ENCODE assay signal across 8 cellular contexts in the genomic region with DNA sequence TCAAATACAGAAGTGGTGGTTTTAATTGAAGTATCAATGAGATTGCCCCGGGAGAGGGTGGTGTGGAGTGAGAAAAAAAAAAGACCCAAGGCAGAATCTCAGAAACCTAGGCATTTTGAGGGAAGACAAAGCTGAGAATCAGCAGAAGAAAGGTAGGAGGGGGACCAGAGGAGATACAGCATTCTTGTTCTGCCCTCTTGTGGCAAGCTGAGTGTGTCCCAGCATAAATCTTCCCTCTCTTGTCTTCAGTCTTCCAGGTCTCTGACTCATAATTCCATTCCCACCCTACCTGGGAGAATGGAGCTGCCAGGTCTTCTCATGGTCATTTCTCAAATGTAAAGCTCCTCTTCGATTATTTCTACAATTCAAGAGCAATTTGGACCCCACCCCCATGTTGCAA. TPM values are rescaled to one million over a fixed set of nuclear protein-coding genes. Genes with fewer than 3 reads are reported as not detected.
DNase-seq lines count a peak whose midpoint lies in the region; ATAC-seq and TF ChIP-seq lines count a peak whose summit lies in the region.

No MANE protein-coding gene starts in this region.

- POLR2A ChIA-PET in HEK293 (lab: Yijun Ruan, JAX) = no interaction called here

- TF ChIP-seq POLR2A in vagina (IDR thresholded peaks at IDR 0.05) = no peak

- no peak for TF ChIP-seq CTCF in HEK293 (tag by site-specific recombination; IDR thresholded peaks at IDR 0.05)
- peak in 2 of 3 experiments; percentile 24 to 30 for TF ChIP-seq CTCF in vagina (IDR thresholded peaks at IDR 0.05)

- no peaks in the 10 kb centered on the region for H3K4me1 ChIP-seq in HEK293 (ENCODE audit: control insufficient read depth, insufficient read depth, low read length)
- no peaks in the 10 kb centered on the region for H3K4me1 ChIP-seq in vagina

- H3K27ac ChIP-seq in HEK293 (ENCODE audit: extremely low read depth, low read depth, low read length) (no peak overlapping the region), vagina (no peak overlapping the region)

- H3K36me3 ChIP-seq in HEK293 (ENCODE audit: control insufficient read depth in 2 of 2, insufficient read depth in 1 of 2, low read length in 2 of 2) (no peaks in the 10 kb centered on the region), vagina (no peaks in the 10 kb centered on the region)

- no peaks in the 10 kb centered on the region for H3K27me3 ChIP-seq in vagina

- H3K4me3 ChIP-seq in HEK293 (ENCODE audit: low read depth, low read length) (no peak overlapping the region), vagina (no peak overlapping the region)

- DNase-seq in Ammon's horn (ENCODE audit: low spot score) (peak; percentile 60), SK-N-DZ (ENCODE audit: low spot score) (peak; percentile 30), left cardiac atrium (no peak), vagina (ENCODE audit: extremely low spot score in 2 of 2) (no peak), NCI-H2196 (lab: John Stamatoyannopoulos, UW; ENCODE audit: unreplicated experiment) (no peak)

- intact Hi-C loops in left cardiac atrium (cut with DNase I) = no loop called here
- intact Hi-C loops in vagina (cut with DNase I) = no loop called here

- CTCF ChIA-PET in HEK293 (lab: Yijun Ruan, JAX) = interaction anchor here (0.5 to 2.7 kb wide), 26 partner anchors 12 to 552 kb away, joined by 3 to 35 read pairs (median 4); no protein-coding TSS in a partner anchor

- ATAC-seq in left cardiac atrium (peak; percentile 47 to 61), HG02623 (IDR thresholded peaks at IDR 0.05; ENCODE audit: unreplicated experiment) (no peak), GM19351 (IDR thresholded peaks at IDR 0.05; ENCODE audit: unreplicated experiment) (no peak)

- H3K9me3 ChIP-seq in HEK293 (ENCODE audit: control insufficient read depth, insufficient read depth, low read depth, low read length) = peaks cover 3% of the 10 kb centered on the region
- H3K9me3 ChIP-seq in vagina = no peaks in the 10 kb centered on the region

TF ChIP-seq in HEK293, 187 proteins besides CTCF, POLR2A, EP300 and RAD21:
- TF ChIP-seq ZBTB11 (tag by site-specific recombination; conservative IDR thresholded peaks at IDR 0.05; ENCODE audit: low read depth) = peak; percentile 74
- TF ChIP-seq HOXD13 (CRISPR knock-in tag; IDR thresholded peaks at IDR 0.05; ENCODE audit: borderline replicate concordance) = no peak
- no peak for TF ChIP-seq SALL2 (tag by site-specific recombination; IDR thresholded peaks at IDR 0.05; ENCODE audit: borderline replicate concordance)
- TF ChIP-seq ZNF654 (tag by site-specific recombination; IDR thresholded peaks at IDR 0.05; ENCODE audit: low read depth) = peak; percentile 45

RNA-seq across cellular contexts. Expression of gene MAGED1, which starts 32.7 kb away (rescaled TPM):
- polyA plus RNA-seq in SK-N-DZ (2014; cell fraction: cytosol; rRNA removed) = 87.8 and 92.7 TPM in 2 replicates
- 68.7 and 80.8 TPM in 2 replicates for polyA plus RNA-seq in SK-N-DZ (2014; cell fraction: nucleus; rRNA removed)
- total RNA-seq in left cardiac atrium = 100 to 1,000 TPM in 1 of 2 donors, 10 to 100 TPM in 1; 73.8 to 104 TPM
- total RNA-seq in vagina = 50.1 TPM

Comparison
In these comparisons a context has a peak if more than half of its experiments do, and no peak if none do; other contexts are left out.
1. DNase-seq: peak in Ammon's horn (single experiment) and SK-N-DZ (single experiment); none in left cardiac atrium (single experiment), vagina (0 of 2) and NCI-H2196 (single experiment).
2. ATAC-seq: peak in left cardiac atrium (2 of 2); none in HG02623 (single experiment) and GM19351 (single experiment).